Comparison of ENCODE assay signal across 31 cellular contexts in genomic region chr2:53170463-53170862, GRCh38.
DNase-seq lines count a peak whose midpoint lies in the region; ATAC-seq, FAIRE-seq and TF ChIP-seq lines count a peak whose summit lies in the region.
"Had no signal": no experiment of that assay in that cellular context is flagged by ENCODE, and none has a peak within 500 bp of the region (broad histone marks: within the 10 kb centered on the region; RNA-seq: fewer than 3 reads in every experiment).

No MANE protein-coding gene starts in this region.

- no peak overlapping the region; the same call in 1 of the 2 replicates for H3K27ac ChIP-seq in IMR-90 (ENCODE audit: insufficient read depth, low read length)
- peak overlapping the region; percentile 16 for H3K27ac ChIP-seq in left ventricle myocardium inferior (replicated peaks)
- H3K27ac ChIP-seq: adrenal gland, breast epithelium, C4-2B, foreskin keratinocyte, heart right ventricle, ovary, Peyer's patch had no signal

- no peak overlapping the region for H3K14ac ChIP-seq in IMR-90 (replicated peaks; ENCODE audit: low read depth, low read length)

- H4K8ac ChIP-seq in IMR-90 (ENCODE audit: low read depth in 2 of 2, low read length in 2 of 2): no peak overlapping the region

- no peak overlapping the region for H3K23ac ChIP-seq in IMR-90 (ENCODE audit: low read depth, low read length)

- H3K9me3 ChIP-seq in IMR-90 (ENCODE audit: control insufficient read depth, insufficient read depth, low read length) (no peaks in the 10 kb centered on the region), left ventricle myocardium inferior (replicated peaks) (peaks cover 5% of the 10 kb centered on the region)
- H3K9me3 ChIP-seq: adrenal gland, breast epithelium, mucosa of descending colon, ovary, Peyer's patch had no signal

- no peak overlapping the region for H3K9ac ChIP-seq in IMR-90 (ENCODE audit: low read depth, low read length)

- no peaks in the 10 kb centered on the region; the same call in 1 of the 2 replicates for H3K27me3 ChIP-seq in IMR-90 (ENCODE audit: control insufficient read depth, insufficient read depth, low read length)
- no peaks in the 10 kb centered on the region for H3K27me3 ChIP-seq in left ventricle myocardium inferior (ENCODE audit: low read depth)
- H3K27me3 ChIP-seq: adrenal gland, breast epithelium, foreskin keratinocyte, heart right ventricle, ovary, Peyer's patch had no signal

- no CpG with 5 or more reads among the region's 2 CpGs for WGBS in IMR-90 (ENCODE audit: extremely low coverage in 2 of 2, insufficient read length in 1 of 2), 2 experiments

- peaks cover 8 to 9% of the 10 kb centered on the region in 2 donors for H3K9me3 Mint-ChIP-seq in natural killer cell
- H3K9me3 Mint-ChIP-seq: activated CD4-positive, alpha-beta memory T cell treated with anti-CD3 and anti-CD28 coated beads, Interleukin-2, amount 10 ng/mL, durations not matched to agents 7 days and 5 days; activated T-helper 1 cell treated with anti-CD3 and anti-CD28 coated beads, Interleukin-12 subunit alpha, Interleukin-12 subunit beta, Interleukin-2, Interleukin-4 antibody, amounts not matched to agents 30 ng/mL and 10 ng/mL and 1 ng/mL, durations not matched to agents 14 hours and 24 hours and 36 hours; type B pancreatic cell had no signal

- H3K4ac ChIP-seq in IMR-90 (ENCODE audit: low read depth, low read length): no peak overlapping the region

- H3K36me3 Mint-ChIP-seq in natural killer cell: no peaks in the 10 kb centered on the region
- H3K36me3 Mint-ChIP-seq: type B pancreatic cell had no signal

- no peak overlapping the region for H2BK15ac ChIP-seq in IMR-90 (ENCODE audit: low read depth, low read length)

- intact Hi-C loops in IMR-90 (cut with micrococcal nuclease): no loop called here
- intact Hi-C loops in left ventricle myocardium inferior (cut with micrococcal nuclease): no loop called here
- intact Hi-C loops in natural killer cell (cut with micrococcal nuclease): no loop called here

- peak; percentile 100 for FAIRE-seq in endometrium (lab: Jason Lieb, UNC)
- FAIRE-seq: endothelial cell of umbilical vein, GM19239, H1, small intestine had no signal

- no peaks in the 10 kb centered on the region for H4K20me1 ChIP-seq in IMR-90 (ENCODE audit: insufficient read depth, low read length)

- POLR2A ChIA-PET in IMR-90 (lab: Charles Lee; ENCODE audit: unreplicated experiment): no interaction called here

- H3K79me1 ChIP-seq in IMR-90 (ENCODE audit: low read depth in 1 of 2, low read length in 2 of 2): no peaks in the 10 kb centered on the region

- BruUV-seq in IMR-90 (replicated peaks; lab: Mats Ljungman, UMichigan): no TSS peak

- TF ChIP-seq RAD21 in IMR-90 (IDR thresholded peaks at IDR 0.05; ENCODE audit: low read length): no peak

- H3K4me3 ChIP-seq in AG10803 (ENCODE audit: low read length) (no peak overlapping the region), IMR-90 (ENCODE audit: insufficient read depth, low read depth, low read length) (no peak overlapping the region), left ventricle myocardium inferior (no peak overlapping the region)
- H3K4me3 ChIP-seq: adrenal gland, breast epithelium, heart right ventricle, mucosa of descending colon, ovary, Peyer's patch had no signal

- H3K36me3 ChIP-seq in IMR-90 (ENCODE audit: control insufficient read depth, insufficient read depth, low read length) (no peaks in the 10 kb centered on the region), left ventricle myocardium inferior (no peaks in the 10 kb centered on the region)
- H3K36me3 ChIP-seq: adrenal gland, breast epithelium, heart right ventricle, ovary, Peyer's patch had no signal

- H3K4me3 Mint-ChIP-seq in natural killer cell: no peak overlapping the region
- H3K4me3 Mint-ChIP-seq: activated CD4-positive, alpha-beta memory T cell treated with anti-CD3 and anti-CD28 coated beads, Interleukin-2, amount 10 ng/mL, durations not matched to agents 7 days and 5 days; activated naive CD4-positive, alpha-beta T cell treated with anti-CD3 and anti-CD28 coated beads for 36 hours; activated T-helper 1 cell treated with anti-CD3 and anti-CD28 coated beads, Interleukin-12 subunit alpha, Interleukin-12 subunit beta, Interleukin-2, Interleukin-4 antibody, amounts not matched to agents 30 ng/mL and 10 ng/mL and 1 ng/mL, durations not matched to agents 14 hours and 24 hours and 36 hours; nephron progenitor cell; type B pancreatic cell had no signal

- H3K4me1 Mint-ChIP-seq in natural killer cell: no peaks in the 10 kb centered on the region
- H3K4me1 Mint-ChIP-seq: activated CD4-positive, alpha-beta memory T cell treated with anti-CD3 and anti-CD28 coated beads, Interleukin-2, amount 10 ng/mL, durations not matched to agents 7 days and 5 days; nephron progenitor cell had no signal

- no peak overlapping the region for H2BK20ac ChIP-seq in IMR-90 (ENCODE audit: low read depth, low read length)

- no peaks in the 10 kb centered on the region for H3K9me1 ChIP-seq in IMR-90 (ENCODE audit: insufficient read depth, low read length)

- no peak overlapping the region for H2BK5ac ChIP-seq in IMR-90 (ENCODE audit: low read depth, low read length, poor library complexity, severe bottlenecking)

- CTCF ChIA-PET in IMR-90 (lab: Yijun Ruan, JAX): interaction anchor here (0.5 kb wide), 1 partner anchor 105 kb away, joined by 3 read pairs; no protein-coding TSS in a partner anchor

- no peaks in the 10 kb centered on the region for H3K27me3 Mint-ChIP-seq in natural killer cell (ENCODE audit: low read depth in 2 of 2)
- H3K27me3 Mint-ChIP-seq: activated CD4-positive, alpha-beta memory T cell treated with anti-CD3 and anti-CD28 coated beads, Interleukin-2, amount 10 ng/mL, durations not matched to agents 7 days and 5 days; type B pancreatic cell had no signal

- TF ChIP-seq CTCF in AG10803 (conservative IDR thresholded peaks at IDR 0.05; ENCODE audit: low read length) (no peak), IMR-90 (conservative IDR thresholded peaks at IDR 0.05; ENCODE audit: low read depth, low read length) (no peak), left ventricle myocardium inferior (IDR thresholded peaks at IDR 0.05; ENCODE audit: borderline replicate concordance) (no peak), natural killer cell (IDR thresholded peaks at IDR 0.05) (no peak)

- H4K5ac ChIP-seq in IMR-90 (ENCODE audit: low read depth, low read length): no peak overlapping the region

- H4K91ac ChIP-seq in IMR-90 (ENCODE audit: insufficient read depth, low read depth, low read length): no peak overlapping the region

- no peak overlapping the region for H3K56ac ChIP-seq in IMR-90 (ENCODE audit: extremely low read depth, insufficient read depth, low read length)

- H2AFZ ChIP-seq in IMR-90 (replicated peaks; ENCODE audit: low read length, poor library complexity): no peak overlapping the region

- H3K27ac Mint-ChIP-seq in natural killer cell: no peak overlapping the region
- H3K27ac Mint-ChIP-seq: activated CD4-positive, alpha-beta memory T cell treated with anti-CD3 and anti-CD28 coated beads, Interleukin-2, amount 10 ng/mL, durations not matched to agents 7 days and 5 days; activated naive CD4-positive, alpha-beta T cell treated with anti-CD3 and anti-CD28 coated beads for 36 hours; activated T-helper 1 cell treated with anti-CD3 and anti-CD28 coated beads, Interleukin-12 subunit alpha, Interleukin-12 subunit beta, Interleukin-2, Interleukin-4 antibody, amounts not matched to agents 30 ng/mL and 10 ng/mL and 1 ng/mL, durations not matched to agents 14 hours and 24 hours and 36 hours; nephron progenitor cell; type B pancreatic cell had no signal

- ATAC-seq in IMR-90 (ENCODE audit: low read depth) (peak; percentile 81), natural killer cell (no peak), GM19455 (IDR thresholded peaks at IDR 0.05; ENCODE audit: unreplicated experiment) (no peak), GM19395 (IDR thresholded peaks at IDR 0.05; ENCODE audit: unreplicated experiment) (no peak)
- ATAC-seq: foreskin keratinocyte, mucosa of descending colon had no signal

- dilution Hi-C loops in IMR-90 (cut with HindIII; ENCODE audit: low sequenced_read_pairs, unreplicated experiment): no loop called here

- in situ Hi-C loops in IMR-90 (cut with MboI; ENCODE audit: low sequenced_read_pairs): no loop called here

- no peak overlapping the region for H3K4me2 ChIP-seq in IMR-90 (ENCODE audit: low read depth, low read length)

- TF ChIP-seq POLR2A in IMR-90 (IDR thresholded peaks at IDR 0.05; ENCODE audit: low read depth, low read length): no peak

- H3K18ac ChIP-seq in IMR-90 (ENCODE audit: low read depth, low read length): no peak overlapping the region; the same call in 1 of the 2 replicates

- DNase-seq in AG10803 (ENCODE audit: low read depth): peak; percentile 8
- DNase-seq in IMR-90: peak; percentile 77
- DNase-seq in left ventricle myocardium inferior: no peak
- no peak for DNase-seq in middle frontal gyrus (ENCODE audit: extremely low spot score, low spot score)
- no peak for DNase-seq in natural killer cell
- DNase-seq: ACHN; activated CD4-positive, alpha-beta memory T cell treated with anti-CD3 and anti-CD28 coated beads, Interleukin-2, amount 10 ng/mL, durations not matched to agents 7 days and 5 days; activated CD8-positive, alpha-beta memory T cell treated with anti-CD3 and anti-CD28 coated beads, Interleukin-2, amount 50 U/mL, for 48 hours; activated naive CD4-positive, alpha-beta T cell treated with anti-CD3 and anti-CD28 coated beads for 36 hours; adrenal gland; DND-41; foreskin keratinocyte; heart right ventricle; mucosa of descending colon; NCI-H1417 treated with DMSO at 0.1 percent for 48 hours; NCI-H748 treated with DMSO at 0.1 percent for 48 hours; nephron progenitor cell; ovary; Peyer's patch; small intestine; stimulated activated naive CD4-positive, alpha-beta T cell had no signal

- H2AK5ac ChIP-seq in IMR-90 (ENCODE audit: low read depth, low read length): no peak overlapping the region

- H3K4me1 ChIP-seq in IMR-90 (ENCODE audit: control insufficient read depth, insufficient read depth, low read length) (peaks cover 3% of the 10 kb centered on the region; the same call in 1 of the 2 replicates), left ventricle myocardium inferior (no peaks in the 10 kb centered on the region)
- H3K4me1 ChIP-seq: adrenal gland, breast epithelium, foreskin keratinocyte, Peyer's patch had no signal

- H2AK9ac ChIP-seq in IMR-90 (replicated peaks; ENCODE audit: low read depth, low read length, poor library complexity): no peak overlapping the region

- H2BK120ac ChIP-seq in IMR-90 (ENCODE audit: low read depth, low read length): no peak overlapping the region

TF ChIP-seq in IMR-90, 13 proteins besides CTCF, POLR2A, EP300 and RAD21 (continues in another document):
- TF ChIP-seq RFX5 (IDR thresholded peaks at IDR 0.05; ENCODE audit: low read depth, low read length) (no peak), RCOR1 (IDR thresholded peaks at IDR 0.05; ENCODE audit: insufficient replicate concordance, low read length) (no peak), MAFK (IDR thresholded peaks at IDR 0.05; ENCODE audit: low read depth, low read length) (no peak), NFE2L2 (IDR thresholded peaks at IDR 0.05; ENCODE audit: low read depth, low read length) (no peak), BHLHE40 (IDR thresholded peaks at IDR 0.05; ENCODE audit: low read depth, low read length) (no peak)

Comparison
In these comparisons a context has a peak if more than half of its experiments do, and no peak if none do; other contexts are left out.
1. DNase-seq: peak in AG10803 (single experiment) and IMR-90 (single experiment); none in left ventricle myocardium inferior (single experiment), middle frontal gyrus (single experiment) and natural killer cell (single experiment).